14 cellular contexts compared by ENCODE assay signal in genomic region chr7:104137971-104138370, GRCh38.
DNase-seq lines count a peak whose midpoint lies in the region; ATAC-seq and TF ChIP-seq lines count a peak whose summit lies in the region.
"Had no signal": no experiment of that assay in that cellular context is flagged by ENCODE, and none has a peak within 500 bp of the region (broad histone marks: within the 10 kb centered on the region; RNA-seq: fewer than 3 reads in every experiment).

No MANE protein-coding gene starts in this region.

- H3K36me3 ChIP-seq in SJSA1 (peaks cover 32% of the 10 kb centered on the region), fibroblast of lung (ENCODE audit: control insufficient read depth, insufficient read depth, low read length) (peaks cover 2% of the 10 kb centered on the region), body of pancreas (replicated peaks in 1 of 2; ENCODE audit: insufficient read depth in 1 of 2, low read depth in 2 of 2) (no peaks in the 10 kb centered on the region), sigmoid colon (peaks cover 0 to 43% (median 3%) of the 10 kb centered on the region in 4 donors)

- H3K4me2 ChIP-seq in fibroblast of lung (ENCODE audit: extremely low read depth, insufficient read depth, low read length): no peak overlapping the region

- no peak overlapping the region for H3K9ac ChIP-seq in fibroblast of lung (ENCODE audit: insufficient read depth, low read length)

- 93 to 98% methylated on average over 7 of the region's 7 CpGs for WGBS in body of pancreas, 2 donors
- 96 to 98% methylated on average over 7 of the region's 7 CpGs for WGBS in sigmoid colon, 2 donors

- no peak overlapping the region for H2AFZ ChIP-seq in fibroblast of lung (ENCODE audit: low read length)

- no peak for ATAC-seq in body of pancreas

- no peak for TF ChIP-seq POLR2A in body of pancreas (IDR thresholded peaks at IDR 0.05)
- no peak for TF ChIP-seq POLR2A in sigmoid colon (IDR thresholded peaks at IDR 0.05)

- H3K4me1 ChIP-seq in SJSA1 (replicated peaks) (peaks cover 17% of the 10 kb centered on the region), fibroblast of lung (ENCODE audit: control insufficient read depth, extremely low read depth, insufficient read depth, low read length) (no peaks in the 10 kb centered on the region), body of pancreas (peaks cover 10% of the 10 kb centered on the region), sigmoid colon (no peaks in the 10 kb centered on the region)
- H3K4me1 ChIP-seq: Peyer's patch had no signal

- no peak overlapping the region for H3K4me3 ChIP-seq in SJSA1
- H3K4me3 ChIP-seq in fibroblast of lung (replicated peaks in 1 of 4; ENCODE audit: control extremely low read depth in 1 of 4, insufficient read depth in 1 of 4, low read depth in 3 of 4, low read length in 4 of 4): no peak overlapping the region
- H3K4me3 ChIP-seq in body of pancreas: no peak overlapping the region
- H3K4me3 ChIP-seq in sigmoid colon: no peak overlapping the region
- H3K4me3 ChIP-seq: Peyer's patch had no signal

- intact Hi-C loops in body of pancreas (cut with DNase I): no loop called here
- intact Hi-C loops in sigmoid colon (cut with DNase I): no loop called here

- H3K79me2 ChIP-seq in fibroblast of lung (ENCODE audit: control insufficient read depth, insufficient read depth, low read length): no peaks in the 10 kb centered on the region

- H3K27ac ChIP-seq in SJSA1 (no peak overlapping the region), fibroblast of lung (ENCODE audit: insufficient read depth, low read length) (no peak overlapping the region), body of pancreas (no peak overlapping the region), sigmoid colon (no peak overlapping the region)
- H3K27ac ChIP-seq: Peyer's patch had no signal

- TF ChIP-seq EP300 in sigmoid colon (IDR thresholded peaks at IDR 0.05): no peak

- DNase-seq in EL (peak; percentile 79), SJSA1 (ENCODE audit: low read depth in 1 of 2, low spot score in 2 of 2) (peak; percentile 46 to 55), fibroblast of lung (ENCODE audit: low read depth in 2 of 2) (peak; percentile 44 to 85), non-pigmented ciliary epithelial cell (ENCODE audit: low read depth) (peak; percentile 57), DMS153 treated with DMSO at 0.1 percent for 48 hours (lab: John Stamatoyannopoulos, UW; ENCODE audit: unreplicated experiment) (no peak), body of pancreas (no peak), NCI-H524 treated with DMSO at 0.1 percent for 48 hours (lab: John Stamatoyannopoulos, UW) (no peak), sigmoid colon (no peak)
- DNase-seq: activated CD4-positive, alpha-beta memory T cell treated with anti-CD3 and anti-CD28 coated beads, Interleukin-2, amount 10 ng/mL, durations not matched to agents 7 days and 5 days; activated naive CD4-positive, alpha-beta T cell treated with Interleukin-2 at 50 U/mL for 16 hours; NCI-H1105; Peyer's patch; stimulated activated CD4-positive, alpha-beta T cell treated with anti-CD3 and anti-CD28 coated beads, Interleukin-1b, Interleukin-23, amount 100 ng/mL, for 48 hours; T1000 had no signal

- TF ChIP-seq CTCF in fibroblast of lung (conservative IDR thresholded peaks at IDR 0.05 in 1 of 2, IDR thresholded peaks at IDR 0.05 in 1 of 2; ENCODE audit: low read depth in 1 of 2, low read length in 2 of 2) (no peak), body of pancreas (IDR thresholded peaks at IDR 0.05) (no peak), sigmoid colon (IDR thresholded peaks at IDR 0.05) (no peak)

- no peaks in the 10 kb centered on the region for H4K20me1 ChIP-seq in fibroblast of lung (ENCODE audit: control insufficient read depth, extremely low read depth, insufficient read depth, low read length)

- H3K9me3 ChIP-seq in SJSA1 (replicated peaks): no peaks in the 10 kb centered on the region
- no peaks in the 10 kb centered on the region for H3K9me3 ChIP-seq in fibroblast of lung (ENCODE audit: control insufficient read depth, insufficient read depth, low read depth, low read length)
- no peaks in the 10 kb centered on the region for H3K9me3 ChIP-seq in body of pancreas
- H3K9me3 ChIP-seq in sigmoid colon: no peaks in the 10 kb centered on the region
- H3K9me3 ChIP-seq: Peyer's patch had no signal

- H3K27me3 ChIP-seq in SJSA1 (replicated peaks) (no peaks in the 10 kb centered on the region), fibroblast of lung (ENCODE audit: control insufficient read depth, insufficient read depth, low read length) (no peaks in the 10 kb centered on the region), body of pancreas (no peaks in the 10 kb centered on the region), sigmoid colon (no peaks in the 10 kb centered on the region)
- H3K27me3 ChIP-seq: Peyer's patch had no signal

Comparison
In these comparisons a context has a peak if more than half of its experiments do, and no peak if none do; other contexts are left out.
1. DNase-seq: peak in EL (single experiment), SJSA1 (2 of 2), fibroblast of lung (2 of 2) and non-pigmented ciliary epithelial cell (single experiment); none in DMS153 treated with DMSO at 0.1 percent for 48 hours (single experiment), body of pancreas (0 of 4), NCI-H524 treated with DMSO at 0.1 percent for 48 hours (single experiment) and sigmoid colon (single experiment).